8 cellular contexts compared by ENCODE assay signal in the genomic region with DNA sequence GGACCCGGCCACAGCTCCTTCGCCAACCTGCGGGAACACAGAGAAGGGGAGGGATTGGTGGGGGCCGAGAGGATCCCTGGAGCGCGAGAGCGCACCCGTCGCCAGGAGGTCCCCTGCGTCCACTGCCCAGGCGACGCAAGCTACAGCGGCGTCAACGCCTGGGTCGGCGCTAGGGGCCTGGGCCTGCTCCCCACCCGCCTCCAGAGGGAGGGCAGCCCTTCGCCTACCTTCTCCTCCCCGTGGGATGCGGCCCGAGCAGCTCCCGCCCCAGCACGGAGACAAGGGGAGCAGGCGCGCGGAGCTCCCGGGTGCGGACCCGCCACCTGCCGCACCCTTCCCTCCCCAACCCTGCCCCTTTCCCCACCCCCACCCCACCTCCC.
DNase-seq lines count a peak whose midpoint lies in the region; ATAC-seq and TF ChIP-seq lines count a peak whose summit lies in the region.

No MANE protein-coding gene starts in this region.

- DNase-seq in ELF-1 (ENCODE audit: low read depth, low spot score), result peak; percentile 39
- no peak for DNase-seq in Panc1 (ENCODE audit: low read depth, low spot score)
- peak; percentile 20 for DNase-seq in epithelial cell of esophagus (ENCODE audit: low read depth)
- peak; percentile 47 for DNase-seq in neural progenitor cell (ENCODE audit: low spot score)
- DNase-seq in NCI-H1417 (lab: John Stamatoyannopoulos, UW), result no peak

- no peaks in the 10 kb centered on the region for H3K79me2 ChIP-seq in neural progenitor cell (ENCODE audit: low read depth)

- H3K27me3 ChIP-seq in Panc1 (ENCODE audit: control insufficient read depth, insufficient read depth, low read length) (no peaks in the 10 kb centered on the region), neural progenitor cell (peaks cover 75% of the 10 kb centered on the region)

- intact Hi-C loops in Panc1 (cut with micrococcal nuclease; ENCODE audit: unreplicated experiment), result no loop called here

- CTCF ChIA-PET in Panc1 (lab: Charles Lee), result no interaction called here

- H3K9ac ChIP-seq in neural progenitor cell, result no peak overlapping the region

- no TSS peak for BruUV-seq in Panc1 (replicated peaks; lab: Mats Ljungman, UMichigan)

- ATAC-seq in Panc1 (peak; percentile 65), GM21367 (IDR thresholded peaks at IDR 0.05; ENCODE audit: unreplicated experiment) (no peak), GM19397 (IDR thresholded peaks at IDR 0.05; ENCODE audit: unreplicated experiment) (no peak), GM19467 (IDR thresholded peaks at IDR 0.05; ENCODE audit: unreplicated experiment) (no peak)

- H3F3A ChIP-seq in neural progenitor cell (ENCODE audit: low read depth), result peaks cover 37% of the 10 kb centered on the region

- peak overlapping the region; percentile 73 for H3K4me3 Mint-ChIP-seq in neural progenitor cell

- H3K27me3 Mint-ChIP-seq in neural progenitor cell (ENCODE audit: insufficient read depth, low read depth), result peaks cover 49% of the 10 kb centered on the region

- H3K4me3 ChIP-seq in Panc1 (ENCODE audit: low read depth in 2 of 2, low read length in 2 of 2), result peak overlapping the region; percentile 48 to 63
- H3K4me3 ChIP-seq in epithelial cell of esophagus (ENCODE audit: low read length), result peak overlapping the region; percentile 58
- peak overlapping the region; percentile 56 for H3K4me3 ChIP-seq in neural progenitor cell

- peak overlapping the region; percentile 27 for H2AFZ ChIP-seq in neural progenitor cell (replicated peaks)

- TF ChIP-seq CTCF in Panc1 (IDR thresholded peaks at IDR 0.05) (no peak), epithelial cell of esophagus (IDR thresholded peaks at IDR 0.05; ENCODE audit: insufficient read depth, low read depth, low read length, missing control alignments) (no peak), neural progenitor cell (IDR thresholded peaks at IDR 0.05) (no peak)

- POLR2A ChIA-PET in Panc1 (lab: Charles Lee), result interaction anchor here (0.6 kb wide), 2 partner anchors 106 to 176 kb away, joined by 3 read pairs; no protein-coding TSS in a partner anchor

- H3K36me3 Mint-ChIP-seq in neural progenitor cell, result peaks cover 4% of the 10 kb centered on the region

- H3K4me1 Mint-ChIP-seq in neural progenitor cell, result peaks cover 25% of the 10 kb centered on the region

- H3K9me3 ChIP-seq in Panc1 (ENCODE audit: control insufficient read depth, insufficient read depth, low read depth, low read length) (no peaks in the 10 kb centered on the region), neural progenitor cell (ENCODE audit: low read depth) (no peaks in the 10 kb centered on the region)

- peak overlapping the region; percentile 98 for H3K4me2 ChIP-seq in neural progenitor cell

- no peaks in the 10 kb centered on the region; the same call in 1 of the 2 replicates for H3K4me1 ChIP-seq in Panc1 (ENCODE audit: control insufficient read depth, insufficient read depth, low read length)
- H3K4me1 ChIP-seq in neural progenitor cell, result peaks cover 27% of the 10 kb centered on the region

- in situ Hi-C loops in Panc1 (cut with HindIII; ENCODE audit: low pct_unique_long_range_greater_than_20kb, low sequenced_read_pairs), result no loop called here

- H3K27ac Mint-ChIP-seq in neural progenitor cell, result no peak overlapping the region

- no peaks in the 10 kb centered on the region for H3K9me3 Mint-ChIP-seq in neural progenitor cell

- no peaks in the 10 kb centered on the region for H3K36me3 ChIP-seq in Panc1 (ENCODE audit: control insufficient read depth, insufficient read depth, low read length)
- H3K36me3 ChIP-seq in neural progenitor cell, result no peaks in the 10 kb centered on the region

- peaks cover 41% of the 10 kb centered on the region for H4K20me1 ChIP-seq in neural progenitor cell (ENCODE audit: low read depth)

- H3K27ac ChIP-seq in Panc1 (ENCODE audit: low read length) (peak overlapping the region; percentile 23; the same call in 1 of the 2 replicates), neural progenitor cell (no peak overlapping the region)

Comparison
In these comparisons a context has a peak if more than half of its experiments do, and no peak if none do; other contexts are left out.
1. DNase-seq: peak in ELF-1 (single experiment), epithelial cell of esophagus (single experiment) and neural progenitor cell (single experiment); none in Panc1 (single experiment) and NCI-H1417 (0 of 3).
2. Peak in every context shown above with its lines, with median percentiles within 50 percentile points of each other: H3K4me3 ChIP-seq.